8 cellular contexts compared by ENCODE assay signal in genomic region chr14:104130974-104131651, GRCh38. TPM values are rescaled to one million over a fixed set of nuclear protein-coding genes. Genes with fewer than 3 reads are reported as not detected.
A peak's percentile ranks its signal among the peaks of the same experiment; 100 is the strongest.
DNase-seq lines count a peak whose midpoint lies in the region; ATAC-seq and TF ChIP-seq lines count a peak whose summit lies in the region.

No MANE protein-coding gene starts in this region.

- H3K27ac ChIP-seq in adrenal gland = no peak overlapping the region
- no peak overlapping the region for H3K27ac ChIP-seq in suprapubic skin

- H3K9me3 ChIP-seq in adrenal gland (replicated peaks in 1 of 3) = peaks cover 0 to 9% (median 0%) of the 10 kb centered on the region in 3 donors
- peaks cover 15% of the 10 kb centered on the region for H3K9me3 ChIP-seq in suprapubic skin

- H3K4me1 ChIP-seq in adrenal gland (replicated peaks in 1 of 2) (no peaks in the 10 kb centered on the region), suprapubic skin (peaks cover 6% of the 10 kb centered on the region)

- TF ChIP-seq POLR2A in adrenal gland (IDR thresholded peaks at IDR 0.05) (no peak), suprapubic skin (IDR thresholded peaks at IDR 0.05) (no peak)

- ATAC-seq in Right ventricle myocardium inferior = peak; percentile 83
- no peak for ATAC-seq in GM18858 (IDR thresholded peaks at IDR 0.05; ENCODE audit: unreplicated experiment)
- ATAC-seq in HG03097 (IDR thresholded peaks at IDR 0.05; ENCODE audit: low FRiP score, unreplicated experiment) = no peak

- DNase-seq in Right ventricle myocardium inferior (ENCODE audit: missing footprints) = peak; percentile 77
- DNase-seq in cardiac septum (ENCODE audit: low spot score) = no peak
- DNase-seq in NCI-H2171 (lab: John Stamatoyannopoulos, UW) = peak; percentile 58
- DNase-seq in adrenal gland = peak in 5 of 7 donors; percentile 58 to 64 (median 62)
- peak; percentile 66 for DNase-seq in islet precursor cell
- DNase-seq in suprapubic skin (ENCODE audit: low spot score in 2 of 2) = peak; percentile 60 to 72

- intact Hi-C loops in Right ventricle myocardium inferior (cut with DNase I) = loop anchor here (1.0 kb wide), 1 partner anchor 53 kb away; no protein-coding TSS in a partner anchor
- intact Hi-C loops in cardiac septum (cut with DNase I) = loop anchor here (1.0 to 10.0 kb wide), 4 partner anchors 34 to 264 kb away; no protein-coding TSS in a partner anchor
- intact Hi-C loops in adrenal gland (cut with DNase I) = loop anchor here (2.0 to 10.0 kb wide), 2 partner anchors 50 to 504 kb away; no protein-coding TSS in a partner anchor

- H3K36me3 ChIP-seq in adrenal gland (replicated peaks in 1 of 2) (no peaks in the 10 kb centered on the region), suprapubic skin (no peaks in the 10 kb centered on the region)

- TF ChIP-seq CTCF in adrenal gland (IDR thresholded peaks at IDR 0.05) = peak; percentile 45 to 78 (median 60)
- peak; percentile 49 to 54 for TF ChIP-seq CTCF in suprapubic skin (IDR thresholded peaks at IDR 0.05)

- no peak overlapping the region for H3K4me3 ChIP-seq in adrenal gland
- no peak overlapping the region for H3K4me3 ChIP-seq in suprapubic skin

- 15 to 30% (median 22%) methylated on average over 6 to 11 of the region's 11 CpGs for WGBS in adrenal gland, 4 donors
- 0% methylated on average over 3 of the region's 11 CpGs for WGBS in suprapubic skin

- TF ChIP-seq EP300 in suprapubic skin (IDR thresholded peaks at IDR 0.05) = no peak

- H3K27me3 ChIP-seq in adrenal gland (peaks cover 21% of the 10 kb centered on the region), suprapubic skin (peaks cover 42% of the 10 kb centered on the region)

RNA-seq across cellular contexts. Expression of gene KIF26A, which starts 7.3 kb away (rescaled TPM):
- 6.4 TPM for total RNA-seq in Right ventricle myocardium inferior
- 6.8 TPM for total RNA-seq in cardiac septum
- total RNA-seq in adrenal gland = 10 to 100 TPM in 4 of 8 donors, 1 to 10 TPM in 4; 3.6 to 23.9 (median 9.4) TPM
- polyA plus RNA-seq in adrenal gland = 10 to 100 TPM in 1 of 3 donors, 1 to 10 TPM in 1, under 1 TPM in 1; 0.49 to 16.1 (median 2.5) TPM
- total RNA-seq in suprapubic skin = 1 to 10 TPM; 2.1 to 6.1 (median 4.6) TPM

RNA-seq across cellular contexts. Expression of gene ASPG, which starts 45.6 kb away (rescaled TPM):
- total RNA-seq in Right ventricle myocardium inferior = 27.5 TPM
- total RNA-seq in cardiac septum = 4.4 TPM
- total RNA-seq in adrenal gland = 1 to 10 TPM in 7 of 8 donors, under 1 TPM in 1; 0.77 to 9.1 (median 3.3) TPM
- 1 to 10 TPM in 2 of 3 donors, under 1 TPM in 1; 0.07 to 7.6 (median 6.0) TPM for polyA plus RNA-seq in adrenal gland
- total RNA-seq in suprapubic skin = 10 to 100 TPM; 26.0 to 38.5 (median 28.2) TPM
